ENCODE assay signal across 8 cellular contexts in genomic region chr10:18501198-18501597, GRCh38.
DNase-seq lines count a peak whose midpoint lies in the region; ATAC-seq and FAIRE-seq lines count a peak whose summit lies in the region.

No MANE protein-coding gene starts in this region.

- FAIRE-seq in RCC 7860 (lab: Jason Lieb, UNC): peak; percentile 95

- peaks cover 14% of the 10 kb centered on the region for H3K27me3 Mint-ChIP-seq in activated naive CD4-positive, alpha-beta T cell treated with anti-CD3 and anti-CD28 coated beads for 36 hours (ENCODE audit: low read depth)
- peaks cover 2% of the 10 kb centered on the region for H3K27me3 Mint-ChIP-seq in activated T-helper 2 cell treated with anti-CD3 and anti-CD28 coated beads, Interferon-gamma antibody, Interleukin-2, Interleukin-4, amounts not matched to agents 10 μg/mL and 5 μg/mL and 100 μg/mL, durations not matched to agents 14 hours and 24 hours and 36 hours (ENCODE audit: low read depth)

- H3K4me3 Mint-ChIP-seq in activated naive CD4-positive, alpha-beta T cell treated with anti-CD3 and anti-CD28 coated beads for 36 hours: no peak overlapping the region
- no peak overlapping the region for H3K4me3 Mint-ChIP-seq in stimulated activated effector memory CD8-positive, alpha-beta T cell treated with anti-CD3 and anti-CD28 coated beads, Interleukin-12 subunit alpha, Interleukin-12 subunit beta, amount 100 ng/mL, for 72 hours
- H3K4me3 Mint-ChIP-seq in activated T-helper 2 cell treated with anti-CD3 and anti-CD28 coated beads, Interferon-gamma antibody, Interleukin-2, Interleukin-4, amounts not matched to agents 10 μg/mL and 5 μg/mL and 100 μg/mL, durations not matched to agents 14 hours and 24 hours and 36 hours (ENCODE audit: low read depth): no peak overlapping the region

- peaks cover 0 to 4% of the 10 kb centered on the region in 2 donors for H3K9me3 Mint-ChIP-seq in activated naive CD4-positive, alpha-beta T cell treated with anti-CD3 and anti-CD28 coated beads, Interleukin-2, amount 50 U/mL, for 72 hours
- no peaks in the 10 kb centered on the region for H3K9me3 Mint-ChIP-seq in activated naive CD4-positive, alpha-beta T cell treated with anti-CD3 and anti-CD28 coated beads for 36 hours
- H3K9me3 Mint-ChIP-seq in stimulated activated effector memory CD8-positive, alpha-beta T cell treated with anti-CD3 and anti-CD28 coated beads, Interleukin-12 subunit alpha, Interleukin-12 subunit beta, amount 100 ng/mL, for 72 hours: no peaks in the 10 kb centered on the region
- H3K9me3 Mint-ChIP-seq in activated T-helper 2 cell treated with anti-CD3 and anti-CD28 coated beads, Interferon-gamma antibody, Interleukin-2, Interleukin-4, amounts not matched to agents 10 μg/mL and 5 μg/mL and 100 μg/mL, durations not matched to agents 14 hours and 24 hours and 36 hours: no peaks in the 10 kb centered on the region

- H3K36me3 Mint-ChIP-seq in activated naive CD4-positive, alpha-beta T cell treated with anti-CD3 and anti-CD28 coated beads, Interleukin-2, amount 50 U/mL, for 72 hours: no peaks in the 10 kb centered on the region
- H3K36me3 Mint-ChIP-seq in activated naive CD4-positive, alpha-beta T cell treated with anti-CD3 and anti-CD28 coated beads for 36 hours (ENCODE audit: low read depth): no peaks in the 10 kb centered on the region
- H3K36me3 Mint-ChIP-seq in stimulated activated effector memory CD8-positive, alpha-beta T cell treated with anti-CD3 and anti-CD28 coated beads, Interleukin-12 subunit alpha, Interleukin-12 subunit beta, amount 100 ng/mL, for 72 hours: no peaks in the 10 kb centered on the region
- no peaks in the 10 kb centered on the region for H3K36me3 Mint-ChIP-seq in activated T-helper 2 cell treated with anti-CD3 and anti-CD28 coated beads, Interferon-gamma antibody, Interleukin-2, Interleukin-4, amounts not matched to agents 10 μg/mL and 5 μg/mL and 100 μg/mL, durations not matched to agents 14 hours and 24 hours and 36 hours (ENCODE audit: low read depth)

- no peak overlapping the region for H3K27ac Mint-ChIP-seq in activated naive CD4-positive, alpha-beta T cell treated with anti-CD3 and anti-CD28 coated beads, Interleukin-2, amount 50 U/mL, for 72 hours
- no peak overlapping the region for H3K27ac Mint-ChIP-seq in activated naive CD4-positive, alpha-beta T cell treated with anti-CD3 and anti-CD28 coated beads for 36 hours
- no peak overlapping the region for H3K27ac Mint-ChIP-seq in stimulated activated effector memory CD8-positive, alpha-beta T cell treated with anti-CD3 and anti-CD28 coated beads, Interleukin-12 subunit alpha, Interleukin-12 subunit beta, amount 100 ng/mL, for 72 hours
- H3K27ac Mint-ChIP-seq in activated T-helper 2 cell treated with anti-CD3 and anti-CD28 coated beads, Interferon-gamma antibody, Interleukin-2, Interleukin-4, amounts not matched to agents 10 μg/mL and 5 μg/mL and 100 μg/mL, durations not matched to agents 14 hours and 24 hours and 36 hours: no peak overlapping the region

- CTCF ChIA-PET in activated naive CD4-positive, alpha-beta T cell treated with anti-CD3 and anti-CD28 coated beads for 36 hours (lab: Charles Lee): no interaction called here

- intact Hi-C loops in activated naive CD4-positive, alpha-beta T cell treated with anti-CD3 and anti-CD28 coated beads for 36 hours (cut with micrococcal nuclease): no loop called here
- intact Hi-C loops in activated T-helper 2 cell treated with anti-CD3 and anti-CD28 coated beads, Interferon-gamma antibody, Interleukin-2, Interleukin-4, amounts not matched to agents 10 μg/mL and 5 μg/mL and 100 μg/mL, durations not matched to agents 14 hours and 24 hours and 36 hours (cut with micrococcal nuclease): no loop called here

- no peak for DNase-seq in activated naive CD4-positive, alpha-beta T cell treated with anti-CD3 and anti-CD28 coated beads, Interleukin-2, amount 50 U/mL, for 72 hours (ENCODE audit: low spot score in 2 of 2)
- DNase-seq in activated naive CD4-positive, alpha-beta T cell treated with anti-CD3 and anti-CD28 coated beads for 36 hours: no peak
- peak; percentile 88 for DNase-seq in RCC 7860 (ENCODE audit: low spot score)
- no peak for DNase-seq in stimulated activated effector memory CD8-positive, alpha-beta T cell treated with anti-CD3 and anti-CD28 coated beads, Interleukin-12 subunit alpha, Interleukin-12 subunit beta, amount 100 ng/mL, for 72 hours (ENCODE audit: low spot score in 2 of 2)
- DNase-seq in Kasumi-1 (lab: John Stamatoyannopoulos, UW): no peak
- DNase-seq in DMS153 (lab: John Stamatoyannopoulos, UW): no peak
- DNase-seq in activated T-helper 2 cell treated with anti-CD3 and anti-CD28 coated beads, Interferon-gamma antibody, Interleukin-2, Interleukin-4, amounts not matched to agents 10 μg/mL and 5 μg/mL and 100 μg/mL, durations not matched to agents 14 hours and 24 hours and 36 hours (ENCODE audit: low spot score): no peak

- H3K4me1 Mint-ChIP-seq in activated naive CD4-positive, alpha-beta T cell treated with anti-CD3 and anti-CD28 coated beads for 36 hours (ENCODE audit: low read depth): no peaks in the 10 kb centered on the region
- no peaks in the 10 kb centered on the region for H3K4me1 Mint-ChIP-seq in stimulated activated effector memory CD8-positive, alpha-beta T cell treated with anti-CD3 and anti-CD28 coated beads, Interleukin-12 subunit alpha, Interleukin-12 subunit beta, amount 100 ng/mL, for 72 hours
- peaks cover 15% of the 10 kb centered on the region for H3K4me1 Mint-ChIP-seq in activated T-helper 2 cell treated with anti-CD3 and anti-CD28 coated beads, Interferon-gamma antibody, Interleukin-2, Interleukin-4, amounts not matched to agents 10 μg/mL and 5 μg/mL and 100 μg/mL, durations not matched to agents 14 hours and 24 hours and 36 hours (ENCODE audit: low read depth)

- ATAC-seq in activated naive CD4-positive, alpha-beta T cell treated with anti-CD3 and anti-CD28 coated beads, Interleukin-2, amount 50 U/mL, for 72 hours: peak; percentile 39 to 83
- ATAC-seq in HG02840 (IDR thresholded peaks at IDR 0.05; ENCODE audit: low FRiP score, unreplicated experiment): peak; percentile 85
- peak; percentile 79 for ATAC-seq in stimulated activated effector memory CD8-positive, alpha-beta T cell treated with anti-CD3 and anti-CD28 coated beads, Interleukin-12 subunit alpha, Interleukin-12 subunit beta, amount 100 ng/mL, for 72 hours
